Comparison of ENCODE assay signal across 29 cellular contexts in the genomic region with DNA sequence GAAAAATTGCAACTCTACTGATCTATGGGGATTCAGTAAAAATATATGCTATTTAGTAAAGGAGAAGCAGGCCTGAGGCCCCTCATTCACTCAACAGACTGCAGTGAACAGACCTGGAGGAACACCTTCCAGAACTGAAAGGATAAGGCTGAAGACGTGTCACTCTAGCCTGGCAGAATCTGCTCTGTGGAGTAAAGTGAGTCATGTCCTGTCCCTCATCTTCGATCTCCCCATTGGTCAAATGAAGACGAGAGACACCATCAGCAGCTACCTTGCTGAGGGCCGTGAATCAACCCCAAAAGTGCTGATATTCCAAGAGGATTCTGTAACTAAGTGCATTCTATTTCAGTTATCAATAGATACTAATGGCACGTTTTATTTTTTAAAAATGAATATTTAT.
"Had no signal": no experiment of that assay in that cellular context is flagged by ENCODE, and none has a peak within 500 bp of the region (broad histone marks: within the 10 kb centered on the region; RNA-seq: fewer than 3 reads in every experiment).

No MANE protein-coding gene starts in this region.

- H3K36me3 ChIP-seq: lower lobe of right lung, pancreas, prostate gland, stomach, thyroid gland, transverse colon, upper lobe of right lung had no signal

- H3K36me3 Mint-ChIP-seq: naive thymus-derived CD8-positive, alpha-beta T cell; stimulated activated naive B cell treated with anti-CD40 and anti-IgM and Interleukin-4, amounts not matched to agents 10 μg/mL and 1 μg/mL and 100 μg/mL, for 72 hours had no signal

- H3K4me1 ChIP-seq: lower lobe of right lung, pancreas, prostate gland, stomach, testis, thyroid gland, transverse colon, upper lobe of right lung had no signal

- DNase-seq: hippocampal formation; kidney glomerular epithelial cell; left cardiac atrium; lower lobe of right lung; mammary epithelial cell; mesenchymal stem cell; naive thymus-derived CD8-positive, alpha-beta T cell; nucleus accumbens; pancreas; posterior cingulate gyrus; retina; right cardiac atrium; stimulated activated CD4-positive, alpha-beta T cell treated with anti-CD3 and anti-CD28 coated beads, Interleukin-12 subunit alpha, Interleukin-12 subunit beta, amount 100 ng/mL, for 4 hours; stimulated activated CD4-positive, alpha-beta T cell treated with anti-CD3 and anti-CD28 coated beads, Interleukin-15, amount 100 ng/mL, for 24 hours; stimulated activated CD4-positive, alpha-beta T cell treated with anti-CD3 and anti-CD28 coated beads, Interleukin-2, amount 100 ng/mL, for 24 hours; stimulated activated CD4-positive, alpha-beta T cell treated with anti-CD3 and anti-CD28 coated beads, Interleukin-4, amount 100 ng/mL, for 1 hour; stimulated activated naive B cell treated with anti-CD40 and anti-IgM and Interleukin-4, amounts not matched to agents 10 μg/mL and 1 μg/mL and 100 μg/mL, for 72 hours; stimulated activated naive CD8-positive, alpha-beta T cell treated with anti-CD3 and anti-CD28 coated beads, Interleukin-15, Interleukin-2, amounts not matched to agents 100 U/mL and 50 U/mL, for 24 hours; stomach; testis; thyroid gland; transverse colon; upper lobe of right lung had no signal

- H3K4me3 ChIP-seq: lower lobe of right lung, pancreas, prostate gland, skin epidermis, stomach, testis, thyroid gland, transverse colon, upper lobe of right lung had no signal

- H3K4me1 Mint-ChIP-seq: naive thymus-derived CD8-positive, alpha-beta T cell; nephron; stimulated activated naive B cell treated with anti-CD40 and anti-IgM and Interleukin-4, amounts not matched to agents 10 μg/mL and 1 μg/mL and 100 μg/mL, for 72 hours had no signal

- H3K27me3 ChIP-seq: pancreas, stomach, testis, thyroid gland, transverse colon, upper lobe of right lung had no signal

- H3K27ac Mint-ChIP-seq: naive thymus-derived CD8-positive, alpha-beta T cell; nephron; stimulated activated naive B cell treated with anti-CD40 and anti-IgM and Interleukin-4, amounts not matched to agents 10 μg/mL and 1 μg/mL and 100 μg/mL, for 72 hours had no signal

- H3K4me3 Mint-ChIP-seq: naive thymus-derived CD8-positive, alpha-beta T cell; nephron; neural crest cell; stimulated activated naive B cell treated with anti-CD40 and anti-IgM and Interleukin-4, amounts not matched to agents 10 μg/mL and 1 μg/mL and 100 μg/mL, for 72 hours had no signal

- H3K9me3 Mint-ChIP-seq: nephron; neural crest cell; stimulated activated naive B cell treated with anti-CD40 and anti-IgM and Interleukin-4, amounts not matched to agents 10 μg/mL and 1 μg/mL and 100 μg/mL, for 72 hours had no signal

- H3K27me3 Mint-ChIP-seq: naive thymus-derived CD8-positive, alpha-beta T cell; stimulated activated naive B cell treated with anti-CD40 and anti-IgM and Interleukin-4, amounts not matched to agents 10 μg/mL and 1 μg/mL and 100 μg/mL, for 72 hours had no signal

- H3K9me3 ChIP-seq: lower lobe of right lung, pancreas, prostate gland, stomach, testis, thyroid gland, transverse colon, upper lobe of right lung had no signal

- H3K27ac ChIP-seq: lower lobe of right lung, pancreas, prostate gland, skin epidermis, stomach, testis, thyroid gland, transverse colon, upper lobe of right lung had no signal

- ATAC-seq: left lobe of liver; lower lobe of right lung; naive thymus-derived CD8-positive, alpha-beta T cell; pancreas; right cardiac atrium; sciatic nerve; stimulated activated naive B cell treated with anti-CD40 and anti-IgM and Interleukin-4, amounts not matched to agents 10 μg/mL and 1 μg/mL and 100 μg/mL, for 72 hours; stimulated activated naive CD8-positive, alpha-beta T cell treated with anti-CD3 and anti-CD28 coated beads, Interleukin-15, Interleukin-2, amounts not matched to agents 100 U/mL and 50 U/mL, for 24 hours; upper lobe of right lung had no signal
